ENCODE assay signal across 26 cellular contexts in genomic region chr3:104646196-104646595, GRCh38.
"Had no signal": no experiment of that assay in that cellular context is flagged by ENCODE, and none has a peak within 500 bp of the region (broad histone marks: within the 10 kb centered on the region; RNA-seq: fewer than 3 reads in every experiment).

No MANE protein-coding gene starts in this region.

- H3K4me3 Mint-ChIP-seq: effector memory CD8-positive, alpha-beta T cell; mesothelial cell of epicardium; naive B cell; nephron progenitor cell; type B pancreatic cell had no signal

- DNase-seq: cortex of kidney; effector memory CD8-positive, alpha-beta T cell; erythroblast; esophagus squamous epithelium; foreskin keratinocyte; heart left ventricle; left cardiac atrium; left lung; mesenchymal stem cell; mucosa of descending colon; naive B cell; nephron progenitor cell; nucleus accumbens; posterior cingulate gyrus; psoas muscle; right cardiac atrium; stimulated activated CD4-positive, alpha-beta T cell treated with anti-CD3 and anti-CD28 coated beads, Interleukin-15, amount 100 ng/mL, for 24 hours; stimulated activated CD4-positive, alpha-beta T cell treated with anti-CD3 and anti-CD28 coated beads, Interleukin-2, amount 100 ng/mL, for 48 hours; stimulated activated naive CD4-positive, alpha-beta T cell; stomach; thyroid gland had no signal

- H2AFZ ChIP-seq: hepatocyte had no signal

- H3K27me3 Mint-ChIP-seq: effector memory CD8-positive, alpha-beta T cell; naive B cell; type B pancreatic cell had no signal

- H3K4me1 ChIP-seq: esophagus squamous epithelium, foreskin keratinocyte, gastroesophageal sphincter, heart left ventricle, left lung, psoas muscle, stomach, thyroid gland had no signal

- H3K9me3 Mint-ChIP-seq: effector memory CD8-positive, alpha-beta T cell; nephron progenitor cell; type B pancreatic cell had no signal

- H3K4me1 Mint-ChIP-seq: naive B cell, nephron progenitor cell had no signal

- H3K36me3 ChIP-seq: esophagus squamous epithelium, gastroesophageal sphincter, heart left ventricle, left lung, stomach, thyroid gland had no signal

- H3K27me3 ChIP-seq: esophagus squamous epithelium, foreskin keratinocyte, gastroesophageal sphincter, heart left ventricle, hepatocyte, left lung, stomach, thyroid gland had no signal

- ATAC-seq: effector memory CD8-positive, alpha-beta T cell; foreskin keratinocyte; gastroesophageal sphincter; heart left ventricle; left cardiac atrium; left lung; mucosa of descending colon; psoas muscle; right cardiac atrium had no signal

- H3K36me3 Mint-ChIP-seq: naive B cell, type B pancreatic cell had no signal

- H3K79me2 ChIP-seq: hepatocyte had no signal

- H3K4me3 ChIP-seq: esophagus squamous epithelium, gastroesophageal sphincter, heart left ventricle, hepatocyte, left lung, mucosa of descending colon, psoas muscle, skin epidermis, stomach, thyroid gland had no signal

- H3K27ac ChIP-seq: esophagus squamous epithelium, foreskin keratinocyte, gastroesophageal sphincter, heart left ventricle, hepatocyte, left lung, psoas muscle, skin epidermis, stomach, thyroid gland had no signal

- H3K27ac Mint-ChIP-seq: effector memory CD8-positive, alpha-beta T cell; mesothelial cell of epicardium; naive B cell; nephron progenitor cell; type B pancreatic cell had no signal
